In genomic region chr13:39266426-39266825, GRCh38 we compare ENCODE assay signal across 20 cellular contexts.
"Had no signal": no experiment of that assay in that cellular context is flagged by ENCODE, and none has a peak within 500 bp of the region (broad histone marks: within the 10 kb centered on the region; RNA-seq: fewer than 3 reads in every experiment).

No MANE protein-coding gene starts in this region.

- H3K4me1 ChIP-seq: ascending aorta, colonic mucosa, prostate gland, thyroid gland had no signal

- H3K36me3 ChIP-seq: ascending aorta, brain microvascular endothelial cell, colonic mucosa, left ventricle myocardium inferior, ovary, prostate gland, right atrium auricular region, thyroid gland, upper lobe of right lung had no signal

- ATAC-seq: naive thymus-derived CD8-positive, alpha-beta T cell; T-helper 17 cell; upper lobe of right lung had no signal

- DNase-seq: activated CD4-positive, alpha-beta memory T cell treated with anti-CD3 and anti-CD28 coated beads, Interleukin-2, amount 10 ng/mL, durations not matched to agents 7 days and 5 days; activated CD4-positive, alpha-beta T cell treated with anti-CD3 and anti-CD28 coated beads, Interleukin-2, amount 10 ng/mL, durations not matched to agents 24 days and 14 days; activated effector memory CD4-positive, alpha-beta T cell treated with anti-CD3 and anti-CD28 coated beads, Interleukin-2, amount 50 U/mL, for 16 hours; activated naive CD4-positive, alpha-beta T cell treated with anti-CD3 and anti-CD28 coated beads, Interleukin-2, amount 10 ng/mL, durations not matched to agents 7 days and 5 days; brain microvascular endothelial cell; colonic mucosa; endodermal cell; immature natural killer cell; kidney glomerular epithelial cell; left ventricle myocardium inferior; naive thymus-derived CD8-positive, alpha-beta T cell; ovary; substantia nigra; T-helper 17 cell; thyroid gland; upper lobe of right lung had no signal

- H3K4me3 ChIP-seq: ascending aorta, colonic mucosa, left ventricle myocardium inferior, ovary, prostate gland, right atrium auricular region, thyroid gland, upper lobe of right lung had no signal

- H3K9me3 ChIP-seq: ascending aorta, colonic mucosa, ovary, prostate gland, right atrium auricular region, thyroid gland, upper lobe of right lung had no signal

- H3K27ac ChIP-seq: ascending aorta, brain microvascular endothelial cell, colonic mucosa, epithelial cell of prostate, left ventricle myocardium inferior, ovary, prostate gland, right atrium auricular region, thyroid gland, upper lobe of right lung had no signal

- H3K27me3 ChIP-seq: ascending aorta, brain microvascular endothelial cell, colonic mucosa, ovary, right atrium auricular region, thyroid gland, upper lobe of right lung had no signal
